Comparison of ENCODE assay signal across 8 cellular contexts in the genomic region with DNA sequence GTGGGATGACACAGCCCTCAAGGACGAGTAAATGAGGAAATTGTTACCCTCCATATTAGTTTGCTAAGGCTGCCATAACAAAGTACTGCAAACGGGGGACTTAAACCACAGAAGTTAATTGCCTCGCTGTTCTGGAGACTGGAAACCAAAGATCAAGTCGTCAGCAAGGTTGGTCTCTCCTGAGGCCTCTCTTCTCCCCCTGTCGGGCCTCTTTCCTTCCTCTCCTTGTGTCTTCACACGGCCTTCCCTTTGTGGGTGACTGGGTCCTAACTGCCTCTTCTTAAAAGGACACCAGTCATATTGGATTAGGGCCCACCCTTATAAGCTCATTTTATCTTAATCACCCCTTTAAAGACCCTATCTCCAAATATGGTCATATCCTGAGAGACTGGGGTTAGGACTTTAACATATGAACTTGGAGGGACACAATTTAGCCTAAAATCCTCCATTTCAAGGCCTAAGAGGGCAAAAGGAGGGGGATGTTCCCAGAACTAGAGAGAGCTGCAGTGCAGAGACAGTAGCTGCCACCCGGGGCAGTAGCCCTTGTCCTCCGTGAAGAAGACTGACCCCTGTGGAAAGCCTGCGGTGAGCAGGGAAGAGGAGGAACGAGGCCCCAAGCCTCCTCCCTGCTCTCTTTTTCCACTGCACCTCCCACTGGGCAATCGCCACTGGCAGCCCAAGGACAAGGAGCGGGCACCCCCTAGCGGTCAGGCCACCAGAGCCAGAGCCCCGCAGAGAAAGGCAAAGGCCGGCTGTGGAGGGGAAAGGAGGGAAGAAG. TPM values are rescaled to one million over a fixed set of nuclear protein-coding genes. Genes with fewer than 3 reads are reported as not detected.
DNase-seq lines count a peak whose midpoint lies in the region; ATAC-seq, FAIRE-seq and TF ChIP-seq lines count a peak whose summit lies in the region.

No MANE protein-coding gene starts in this region.

- intact Hi-C loops in activated CD4-positive, alpha-beta T cell treated with anti-CD3 and anti-CD28 coated beads for 36 hours (cut with DNase I, micrococcal nuclease), result loop anchor here in 1 of 2 experiments (1.0 kb wide), 1 partner anchor 1051 kb away; no protein-coding TSS in a partner anchor
- intact Hi-C loops in colonic mucosa (cut with DNase I), result no loop called here

- H3K9ac ChIP-seq in colonic mucosa (ENCODE audit: low read depth in 2 of 2, low read length in 2 of 2), result no peak overlapping the region
- H3K9ac ChIP-seq in liver (ENCODE audit: low read depth in 1 of 2, low read length in 2 of 2), result no peak overlapping the region

- peak; percentile 80 for FAIRE-seq in GM18507 (lab: Jason Lieb, UNC)

- H3K9me3 ChIP-seq in colonic mucosa (no peaks in the 10 kb centered on the region), liver (ENCODE audit: control insufficient read depth in 4 of 4, low read length in 3 of 4) (no peaks in the 10 kb centered on the region)

- H3K27ac ChIP-seq in colonic mucosa (no peak overlapping the region), liver (ENCODE audit: low read depth in 1 of 2, low read length in 2 of 2) (no peak overlapping the region)

- H3K4me3 Mint-ChIP-seq in activated CD4-positive, alpha-beta T cell treated with anti-CD3 and anti-CD28 coated beads for 36 hours, result no peak overlapping the region

- peak; percentile 89 for DNase-seq in 8988T
- peak; percentile 54 for DNase-seq in GM18507 (ENCODE audit: extremely low spot score, insufficient read length, low read depth)
- DNase-seq in NCI-H2029 treated with DMSO at 0.1 percent for 48 hours (lab: John Stamatoyannopoulos, UW), result peak; percentile 58
- DNase-seq in activated CD4-positive, alpha-beta T cell treated with anti-CD3 and anti-CD28 coated beads for 36 hours, result peak; percentile 83
- peak; percentile 76 for DNase-seq in colonic mucosa
- peak; percentile 22 to 50 (median 29) for DNase-seq in stimulated activated CD4-positive, alpha-beta T cell treated with anti-CD3 and anti-CD28 coated beads, TNF-alpha, amount 100 ng/mL, for 4 hours (ENCODE audit: low read depth in 3 of 3)

- POLR2A ChIA-PET in activated CD4-positive, alpha-beta T cell treated with anti-CD3 and anti-CD28 coated beads for 36 hours (lab: Charles Lee), result no interaction called here

- peaks cover 31% of the 10 kb centered on the region for H3K27me3 Mint-ChIP-seq in activated CD4-positive, alpha-beta T cell treated with anti-CD3 and anti-CD28 coated beads for 36 hours

- no peaks in the 10 kb centered on the region for H3K9me3 Mint-ChIP-seq in activated CD4-positive, alpha-beta T cell treated with anti-CD3 and anti-CD28 coated beads for 36 hours (ENCODE audit: low read depth)

- H3K27ac Mint-ChIP-seq in activated CD4-positive, alpha-beta T cell treated with anti-CD3 and anti-CD28 coated beads for 36 hours, result no peak overlapping the region

- TF ChIP-seq CTCF in colonic mucosa (IDR thresholded peaks at IDR 0.05), result peak; percentile 75
- TF ChIP-seq CTCF in liver (IDR thresholded peaks at IDR 0.05; ENCODE audit: low read depth, low read length, missing input control), result peak; percentile 73

- TF ChIP-seq RAD21 in liver (IDR thresholded peaks at IDR 0.05), result peak; percentile 72 to 83

- H3K36me3 ChIP-seq in colonic mucosa (no peaks in the 10 kb centered on the region), liver (ENCODE audit: control insufficient read depth in 4 of 4, insufficient read depth in 3 of 4, low read depth in 1 of 4, low read length in 3 of 4) (no peaks in the 10 kb centered on the region)

- 26% methylated on average over 15 of the region's 15 CpGs for WGBS in liver

- ATAC-seq in HG02973 (IDR thresholded peaks at IDR 0.05; ENCODE audit: unreplicated experiment), result peak; percentile 92
- ATAC-seq in activated CD4-positive, alpha-beta T cell treated with anti-CD3 and anti-CD28 coated beads for 36 hours, result peak; percentile 76

- H3K4me1 Mint-ChIP-seq in activated CD4-positive, alpha-beta T cell treated with anti-CD3 and anti-CD28 coated beads for 36 hours, result no peaks in the 10 kb centered on the region

- H3K4me1 ChIP-seq in colonic mucosa (no peaks in the 10 kb centered on the region), liver (ENCODE audit: control insufficient read depth in 4 of 4, insufficient read depth in 4 of 4, low read length in 3 of 4) (no peaks in the 10 kb centered on the region)

- H3K27me3 ChIP-seq in colonic mucosa, result no peaks in the 10 kb centered on the region
- peaks cover 0 to 4% (median 0%) of the 10 kb centered on the region in 4 donors for H3K27me3 ChIP-seq in liver (ENCODE audit: control insufficient read depth in 4 of 4, insufficient read depth in 4 of 4, low read length in 3 of 4)

- CTCF ChIA-PET in activated CD4-positive, alpha-beta T cell treated with anti-CD3 and anti-CD28 coated beads for 36 hours (lab: Charles Lee), result interaction anchor here (0.7 to 1.3 kb wide), 5 partner anchors 12 to 996 kb away, joined by 3 to 4 read pairs (median 3); no protein-coding TSS in a partner anchor

- H3K4me3 ChIP-seq in colonic mucosa, result no peak overlapping the region
- no peak overlapping the region for H3K4me3 ChIP-seq in liver (ENCODE audit: low read depth in 1 of 3, low read length in 3 of 3)

- H3K36me3 Mint-ChIP-seq in activated CD4-positive, alpha-beta T cell treated with anti-CD3 and anti-CD28 coated beads for 36 hours (ENCODE audit: low read depth), result no peaks in the 10 kb centered on the region

TF ChIP-seq in liver, 16 proteins besides CTCF, POLR2A, EP300 and RAD21:
- TF ChIP-seq NR2F2 (IDR thresholded peaks at IDR 0.05) (no peak), EGR1 (IDR thresholded peaks at IDR 0.05; ENCODE audit: low read depth in 2 of 2) (no peak), YY1 (IDR thresholded peaks at IDR 0.05) (no peak), SP1 (IDR thresholded peaks at IDR 0.05) (no peak), HNF4A (conservative IDR thresholded peaks at IDR 0.05) (no peak), JUND (IDR thresholded peaks at IDR 0.05) (no peak), TAF1 (conservative IDR thresholded peaks at IDR 0.05) (no peak), FOXA2 (IDR thresholded peaks at IDR 0.05) (no peak), FOXA1 (IDR thresholded peaks at IDR 0.05) (no peak)
- TF ChIP-seq, protein P1, sequence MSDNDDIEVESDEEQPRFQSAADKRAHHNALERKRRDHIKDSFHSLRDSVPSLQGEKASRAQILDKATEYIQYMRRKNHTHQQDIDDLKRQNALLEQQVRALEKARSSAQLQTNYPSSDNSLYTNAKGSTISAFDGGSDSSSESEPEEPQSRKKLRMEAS (IDR thresholded peaks at IDR 0.05), result no peak

RNA-seq across cellular contexts. Expression of a gene that starts 35.0 kb away (rescaled TPM):
- not detected for total RNA-seq in activated CD4-positive, alpha-beta T cell treated with anti-CD3 and anti-CD28 coated beads for 36 hours
- total RNA-seq in colonic mucosa (not detected), liver (under 1 TPM; 0.42 to 0.65 TPM)
- 1 to 10 TPM in 1 of 2 donors, under 1 TPM in 1; 0.53 to 1.0 TPM for polyA plus RNA-seq in liver

RNA-seq across cellular contexts. Expression of a gene that starts 52.9 kb away (rescaled TPM):
- total RNA-seq in activated CD4-positive, alpha-beta T cell treated with anti-CD3 and anti-CD28 coated beads for 36 hours, result 1 to 10 TPM; 9.2 to 9.6 TPM
- total RNA-seq in colonic mucosa, result 10 to 100 TPM; 11.4 to 12.2 TPM
- total RNA-seq in liver, result 10 to 100 TPM in 1 of 2 donors, 1 to 10 TPM in 1; 9.5 to 11.3 TPM
- 1 to 10 TPM; 6.3 to 9.5 TPM for polyA plus RNA-seq in liver

RNA-seq across cellular contexts. Expression of a gene that starts 53.0 kb away (rescaled TPM):
- 10 to 100 TPM; 49.3 to 52.9 TPM for total RNA-seq in activated CD4-positive, alpha-beta T cell treated with anti-CD3 and anti-CD28 coated beads for 36 hours
- total RNA-seq in colonic mucosa, result 10 to 100 TPM; 29.8 to 45.1 TPM
- total RNA-seq in liver, result 10 to 100 TPM; 16.2 to 49.7 TPM
- 10 to 100 TPM; 17.8 to 18.1 TPM for polyA plus RNA-seq in liver

Comparison
In these comparisons a context has a peak if more than half of its experiments do, and no peak if none do; other contexts are left out.
1. DNase-seq: peak in every context shown above with its lines; median percentile 89 in 8988T; 83 in activated CD4-positive, alpha-beta T cell treated with anti-CD3 and anti-CD28 coated beads for 36 hours; 76 in colonic mucosa; 58 in NCI-H2029 treated with DMSO at 0.1 percent for 48 hours; 54 in GM18507; 29 in stimulated activated CD4-positive, alpha-beta T cell treated with anti-CD3 and anti-CD28 coated beads, TNF-alpha, amount 100 ng/mL, for 4 hours.